24 cellular contexts compared by ENCODE assay signal in genomic region chr14:57938533-57938932, GRCh38.
"Had no signal": no experiment of that assay in that cellular context is flagged by ENCODE, and none has a peak within 500 bp of the region (broad histone marks: within the 10 kb centered on the region; RNA-seq: fewer than 3 reads in every experiment).

No MANE protein-coding gene starts in this region.

- H3K4me2 ChIP-seq: KMS-11, PC-9 had no signal

- H3K27me3 Mint-ChIP-seq: IgD-negative memory B cell had no signal

- DNase-seq: Kasumi-1; MM.1S; NCI-H1092 treated with DMSO at 0.1 percent for 48 hours; NCI-H1436; NCI-H187; NCI-H2029 treated with DMSO at 0.1 percent for 48 hours; NCI-H2171; NCI-H226; NCI-H446; NCI-H510A; NCI-H524 treated with DMSO at 0.1 percent for 48 hours; NCI-H69; NCI-H774; NK-92 treated with Interleukin-12 subunit alpha and Interleukin-12 subunit beta, amount 100 ng/mL, for 24 hours; PC-9; Peyer's patch; Right ventricle myocardium superior; SIG-M5 had no signal

- H3K4me1 Mint-ChIP-seq: IgD-negative memory B cell had no signal

- H3K9me3 Mint-ChIP-seq: IgD-negative memory B cell had no signal

- H3K9ac ChIP-seq: KMS-11 had no signal

- H3K4me1 ChIP-seq: Peyer's patch, SJSA1 had no signal

- H3K27ac ChIP-seq: HL-60, KMS-11, PC-9, Peyer's patch, SJSA1, SK-N-MC had no signal

- H3K27me3 ChIP-seq: Peyer's patch, SJSA1 had no signal

- H3K36me3 ChIP-seq: Peyer's patch, SJSA1 had no signal

- H3K4me3 ChIP-seq: K562, PC-9, Peyer's patch, SJSA1, SK-N-MC had no signal

- H3K9me3 ChIP-seq: Peyer's patch, SJSA1 had no signal

- H3K4me3 Mint-ChIP-seq: IgD-negative memory B cell had no signal

- ATAC-seq: K562 had no signal

- H3K36me3 Mint-ChIP-seq: IgD-negative memory B cell had no signal

- H3K27ac Mint-ChIP-seq: IgD-negative memory B cell had no signal
